ENCODE assay signal across 16 cellular contexts in genomic region chr5:115372121-115372520, GRCh38.
DNase-seq lines count a peak whose midpoint lies in the region; ATAC-seq, FAIRE-seq and TF ChIP-seq lines count a peak whose summit lies in the region.
"Had no signal": no experiment of that assay in that cellular context is flagged by ENCODE, and none has a peak within 500 bp of the region (broad histone marks: within the 10 kb centered on the region; RNA-seq: fewer than 3 reads in every experiment).

No MANE protein-coding gene starts in this region.

- no peak overlapping the region for H3K4me2 ChIP-seq in astrocyte (ENCODE audit: low read length)
- H3K4me2 ChIP-seq: GM23338 had no signal

- H3K27ac Mint-ChIP-seq in astrocyte (ENCODE audit: unreplicated experiment) (no peak overlapping the region), T-cell (no peak overlapping the region)
- no peak overlapping the region for H3K27ac Mint-ChIP-seq in activated CD8-positive, alpha-beta T cell treated with anti-CD3 and anti-CD28 coated beads, Interleukin-2, amount 10 ng/mL, durations not matched to agents 7 days and 5 days
- H3K27ac Mint-ChIP-seq: activated B cell treated with CpG ODN at 0.5 μM for 24 hours; B cell; GM23338; stimulated activated naive B cell treated with anti-CD40 and anti-IgM and Interleukin-4, amounts not matched to agents 10 μg/mL and 1 μg/mL and 100 μg/mL, for 72 hours had no signal

- H3K4me1 ChIP-seq in HEK293 (ENCODE audit: control insufficient read depth, insufficient read depth, low read length) (no peaks in the 10 kb centered on the region), astrocyte (ENCODE audit: insufficient read depth, low read length) (no peaks in the 10 kb centered on the region), transverse colon (peaks cover 0 to 3% (median under 1%) of the 10 kb centered on the region in 4 donors)

- no peaks in the 10 kb centered on the region for H3K79me2 ChIP-seq in astrocyte (ENCODE audit: insufficient read depth, low read length)

- in situ Hi-C loops in transverse colon (cut with MboI; ENCODE audit: low pct_ligation_motif_present in 1 of 4, low pct_unique_long_range_greater_than_20kb in 1 of 4, low sequenced_read_pairs in 3 of 4): loop anchor here in 1 of 4 donors (10.0 kb wide), 1 partner anchor 203 kb away; no protein-coding TSS in a partner anchor

- no peaks in the 10 kb centered on the region for H4K20me1 ChIP-seq in astrocyte (ENCODE audit: insufficient read depth, low read length)

- peak; percentile 68 for DNase-seq in AG20443 (ENCODE audit: low spot score)
- DNase-seq in astrocyte (ENCODE audit: low read depth): peak; percentile 49
- peak; percentile 49 for DNase-seq in iPS-NIHi11 (ENCODE audit: low spot score)
- no peak for DNase-seq in transverse colon
- no peak for DNase-seq in HK-2 (ENCODE audit: unreplicated experiment)
- no peak for DNase-seq in activated CD8-positive, alpha-beta T cell treated with anti-CD3 and anti-CD28 coated beads, Interleukin-2, amount 10 ng/mL, durations not matched to agents 7 days and 5 days
- no peak for DNase-seq in T-cell
- DNase-seq: activated B cell treated with CpG ODN at 0.5 μM for 24 hours; glutamatergic neuron; MV-4-11; stimulated activated naive B cell treated with anti-CD40 and anti-IgM and Interleukin-4, amounts not matched to agents 10 μg/mL and 1 μg/mL and 100 μg/mL, for 72 hours had no signal

- no peak overlapping the region for H3K4me3 Mint-ChIP-seq in astrocyte (ENCODE audit: unreplicated experiment)
- no peak overlapping the region for H3K4me3 Mint-ChIP-seq in activated CD8-positive, alpha-beta T cell treated with anti-CD3 and anti-CD28 coated beads, Interleukin-2, amount 10 ng/mL, durations not matched to agents 7 days and 5 days
- no peak overlapping the region for H3K4me3 Mint-ChIP-seq in T-cell
- H3K4me3 Mint-ChIP-seq: activated B cell treated with CpG ODN at 0.5 μM for 24 hours; B cell; brain; GM23338; stimulated activated naive B cell treated with anti-CD40 and anti-IgM and Interleukin-4, amounts not matched to agents 10 μg/mL and 1 μg/mL and 100 μg/mL, for 72 hours had no signal

- no peaks in the 10 kb centered on the region for H3K27me3 ChIP-seq in astrocyte (ENCODE audit: insufficient read depth, low read length)
- no peaks in the 10 kb centered on the region for H3K27me3 ChIP-seq in transverse colon

- H2AFZ ChIP-seq in astrocyte (ENCODE audit: low read depth, low read length): no peak overlapping the region

- H3K4me1 Mint-ChIP-seq in astrocyte (ENCODE audit: low read depth, unreplicated experiment) (peaks cover 5% of the 10 kb centered on the region), T-cell (no peaks in the 10 kb centered on the region)
- no peaks in the 10 kb centered on the region for H3K4me1 Mint-ChIP-seq in activated CD8-positive, alpha-beta T cell treated with anti-CD3 and anti-CD28 coated beads, Interleukin-2, amount 10 ng/mL, durations not matched to agents 7 days and 5 days (ENCODE audit: low read depth)
- H3K4me1 Mint-ChIP-seq: activated B cell treated with CpG ODN at 0.5 μM for 24 hours; B cell; stimulated activated naive B cell treated with anti-CD40 and anti-IgM and Interleukin-4, amounts not matched to agents 10 μg/mL and 1 μg/mL and 100 μg/mL, for 72 hours had no signal

- CTCF ChIA-PET in HEK293 (lab: Yijun Ruan, JAX) (interaction anchor here (1.0 kb wide), 1 partner anchor 62 kb away, joined by 4 read pairs; no protein-coding TSS in a partner anchor), T-cell (lab: Charles Lee) (no interaction called here)
- CTCF ChIA-PET in activated CD8-positive, alpha-beta T cell treated with anti-CD3 and anti-CD28 coated beads, Interleukin-2, amount 10 ng/mL, durations not matched to agents 7 days and 5 days (lab: Charles Lee): no interaction called here

- no peaks in the 10 kb centered on the region for H3K36me3 Mint-ChIP-seq in astrocyte (ENCODE audit: low read depth, unreplicated experiment)
- no peaks in the 10 kb centered on the region for H3K36me3 Mint-ChIP-seq in activated CD8-positive, alpha-beta T cell treated with anti-CD3 and anti-CD28 coated beads, Interleukin-2, amount 10 ng/mL, durations not matched to agents 7 days and 5 days (ENCODE audit: low read depth)
- no peaks in the 10 kb centered on the region for H3K36me3 Mint-ChIP-seq in T-cell
- H3K36me3 Mint-ChIP-seq: brain; stimulated activated naive B cell treated with anti-CD40 and anti-IgM and Interleukin-4, amounts not matched to agents 10 μg/mL and 1 μg/mL and 100 μg/mL, for 72 hours had no signal

- no peak for FAIRE-seq in astrocyte (lab: Jason Lieb, UNC)

- no peak for TF ChIP-seq POLR2A in transverse colon (IDR thresholded peaks at IDR 0.05)

- TF ChIP-seq CTCF in HEK293 (tag by site-specific recombination; IDR thresholded peaks at IDR 0.05) (no peak), astrocyte (IDR thresholded peaks at IDR 0.05; ENCODE audit: insufficient read depth, low read depth, low read length) (no peak), transverse colon (IDR thresholded peaks at IDR 0.05) (no peak)

- no peak for TF ChIP-seq EP300 in transverse colon (IDR thresholded peaks at IDR 0.05; ENCODE audit: low read depth)

- WGBS in transverse colon (ENCODE audit: low coverage in 1 of 2), 2 donors: 54 to 58% methylated on average over 2 of the region's 2 CpGs

- no peaks in the 10 kb centered on the region for H3K9me3 ChIP-seq in HEK293 (ENCODE audit: control insufficient read depth, insufficient read depth, low read depth, low read length)
- no peaks in the 10 kb centered on the region for H3K9me3 ChIP-seq in astrocyte (ENCODE audit: insufficient read depth, low read depth, low read length)
- no peaks in the 10 kb centered on the region for H3K9me3 ChIP-seq in transverse colon

- intact Hi-C loops in transverse colon (cut with DNase I; ENCODE audit: low total_unique reads): no loop called here

- H3K9ac ChIP-seq in astrocyte (ENCODE audit: low read length): no peak overlapping the region

- H3K4me3 ChIP-seq in HEK293 (ENCODE audit: low read depth, low read length): no peak overlapping the region
- H3K4me3 ChIP-seq in astrocyte (ENCODE audit: insufficient read depth, low read depth, low read length): no peak overlapping the region
- H3K4me3 ChIP-seq in transverse colon: no peak overlapping the region
- H3K4me3 ChIP-seq: GM23338, skin epidermis had no signal

- no peak for ATAC-seq in activated CD8-positive, alpha-beta T cell treated with anti-CD3 and anti-CD28 coated beads, Interleukin-2, amount 10 ng/mL, durations not matched to agents 7 days and 5 days
- no peak for ATAC-seq in T-cell (replicated peaks in 1 of 4)
- ATAC-seq: GM23338; stimulated activated naive B cell treated with anti-CD40 and anti-IgM and Interleukin-4, amounts not matched to agents 10 μg/mL and 1 μg/mL and 100 μg/mL, for 72 hours had no signal

- no peaks in the 10 kb centered on the region for H3K36me3 ChIP-seq in HEK293 (ENCODE audit: control insufficient read depth in 2 of 2, insufficient read depth in 1 of 2, low read length in 2 of 2)
- no peaks in the 10 kb centered on the region for H3K36me3 ChIP-seq in astrocyte (ENCODE audit: insufficient read depth, low read length)
- H3K36me3 ChIP-seq in transverse colon: no peaks in the 10 kb centered on the region

- POLR2A ChIA-PET in HEK293 (lab: Yijun Ruan, JAX): no interaction called here
- POLR2A ChIA-PET in activated CD8-positive, alpha-beta T cell treated with anti-CD3 and anti-CD28 coated beads, Interleukin-2, amount 10 ng/mL, durations not matched to agents 7 days and 5 days (lab: Charles Lee): no interaction called here
- POLR2A ChIA-PET in T-cell (lab: Charles Lee): no interaction called here

- H3K27me3 Mint-ChIP-seq in astrocyte (ENCODE audit: low read depth, unreplicated experiment) (no peaks in the 10 kb centered on the region), T-cell (peaks cover 5 to 20% of the 10 kb centered on the region in 2 donors)
- peaks cover 1% of the 10 kb centered on the region for H3K27me3 Mint-ChIP-seq in activated CD8-positive, alpha-beta T cell treated with anti-CD3 and anti-CD28 coated beads, Interleukin-2, amount 10 ng/mL, durations not matched to agents 7 days and 5 days (ENCODE audit: low read depth)
- H3K27me3 Mint-ChIP-seq: activated B cell treated with CpG ODN at 0.5 μM for 24 hours, B cell had no signal

- no peak overlapping the region for H3K27ac ChIP-seq in HEK293 (ENCODE audit: extremely low read depth, low read depth, low read length)
- H3K27ac ChIP-seq in astrocyte (ENCODE audit: low read depth, low read length): no peak overlapping the region
- H3K27ac ChIP-seq in transverse colon: no peak overlapping the region
- H3K27ac ChIP-seq: skin epidermis had no signal

- no peaks in the 10 kb centered on the region for H3K9me3 Mint-ChIP-seq in astrocyte (ENCODE audit: unreplicated experiment)
- no peaks in the 10 kb centered on the region for H3K9me3 Mint-ChIP-seq in activated CD8-positive, alpha-beta T cell treated with anti-CD3 and anti-CD28 coated beads, Interleukin-2, amount 10 ng/mL, durations not matched to agents 7 days and 5 days (ENCODE audit: insufficient read depth)
- no peaks in the 10 kb centered on the region for H3K9me3 Mint-ChIP-seq in T-cell
- H3K9me3 Mint-ChIP-seq: activated B cell treated with CpG ODN at 0.5 μM for 24 hours; brain; stimulated activated naive B cell treated with anti-CD40 and anti-IgM and Interleukin-4, amounts not matched to agents 10 μg/mL and 1 μg/mL and 100 μg/mL, for 72 hours had no signal

TF ChIP-seq in HEK293, 187 proteins besides CTCF, POLR2A, EP300 and RAD21 (continues in another document):
- TF ChIP-seq, protein P1, sequence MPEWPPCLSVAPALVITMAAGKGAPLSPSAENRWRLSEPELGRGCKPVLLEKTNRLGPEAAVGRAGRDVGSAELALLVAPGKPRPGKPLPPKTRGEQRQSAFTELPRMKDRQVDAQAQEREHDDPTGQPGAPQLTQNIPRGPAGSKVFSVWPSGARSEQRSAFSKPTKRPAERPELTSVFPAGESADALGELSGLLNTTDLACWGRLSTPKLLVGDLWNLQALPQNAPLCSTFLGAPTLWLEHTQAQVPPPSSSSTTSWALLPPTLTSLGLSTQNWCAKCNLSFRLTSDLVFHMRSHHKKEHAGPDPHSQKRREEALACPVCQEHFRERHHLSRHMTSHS (tag by site-specific recombination; IDR thresholded peaks at IDR 0.05): no peak
- TF ChIP-seq SP7 (tag by site-specific recombination; IDR thresholded peaks at IDR 0.05) (peak; percentile 89), BCL6B (tag by site-specific recombination; IDR thresholded peaks at IDR 0.05) (no peak), KLF1 (tag by site-specific recombination; IDR thresholded peaks at IDR 0.05) (no peak)

Comparison
In these comparisons a context has a peak if more than half of its experiments do, and no peak if none do; other contexts are left out.
1. DNase-seq: peak in AG20443 (single experiment), astrocyte (single experiment) and iPS-NIHi11 (single experiment); none in transverse colon (single experiment), HK-2 (single experiment), activated CD8-positive, alpha-beta T cell treated with anti-CD3 and anti-CD28 coated beads, Interleukin-2, amount 10 ng/mL, durations not matched to agents 7 days and 5 days (single experiment) and T-cell (0 of 34).